ENCODE assay signal across 1 cellular context in genomic region chr18:22182884-22183610, GRCh38.
A peak's percentile ranks its signal among the peaks of the same experiment; 100 is the strongest.
TF ChIP-seq lines count a peak whose summit lies in the region.

No MANE protein-coding gene starts in this region.

TF ChIP-seq in HEK293, 187 proteins besides CTCF, POLR2A, EP300 and RAD21 (continued from another document and continues in another):
- TF ChIP-seq PRDM4 (tag by site-specific recombination; IDR thresholded peaks at IDR 0.05) = peak; percentile 64
- TF ChIP-seq TCF7L2 (IDR thresholded peaks at IDR 0.05; ENCODE audit: borderline replicate concordance, low read depth, low read length) = peak; percentile 48; the same call in 1 of the 2 replicates
- peak; percentile 94 for TF ChIP-seq PRDM6 (tag by site-specific recombination; IDR thresholded peaks at IDR 0.05)
- TF ChIP-seq ZNF214 (tag by site-specific recombination; IDR thresholded peaks at IDR 0.05; ENCODE audit: borderline replicate concordance) = no peak
- TF ChIP-seq ZNF488 (tag by site-specific recombination; IDR thresholded peaks at IDR 0.05) = no peak
- no peak for TF ChIP-seq REST (tag by site-specific recombination; IDR thresholded peaks at IDR 0.05)
- no peak for TF ChIP-seq YY1 (tag by site-specific recombination; IDR thresholded peaks at IDR 0.05)
- no peak for TF ChIP-seq ZNF416 (tag by site-specific recombination; IDR thresholded peaks at IDR 0.05)
- TF ChIP-seq ZNF670 (tag by site-specific recombination; IDR thresholded peaks at IDR 0.05; ENCODE audit: low read depth) = no peak
- TF ChIP-seq ZSCAN18 (tag by site-specific recombination; IDR thresholded peaks at IDR 0.05) = no peak
- no peak for TF ChIP-seq ZBTB26 (tag by site-specific recombination; optimal IDR thresholded peaks at IDR 0.05)
- TF ChIP-seq WT1 (tag by site-specific recombination; IDR thresholded peaks at IDR 0.05) = peak; percentile 91
- TF ChIP-seq ZNF600 (tag by site-specific recombination; IDR thresholded peaks at IDR 0.05) = no peak
- peak; percentile 74 for TF ChIP-seq KLF10 (tag by site-specific recombination; IDR thresholded peaks at IDR 0.05)
- TF ChIP-seq ZNF366 (tag by site-specific recombination; conservative IDR thresholded peaks at IDR 0.05) = peak; percentile 83
- TF ChIP-seq ELK4 (IDR thresholded peaks at IDR 0.05; ENCODE audit: borderline replicate concordance, low read depth, low read length) = no peak
- no peak for TF ChIP-seq MZF1 (tag by site-specific recombination; IDR thresholded peaks at IDR 0.05; ENCODE audit: borderline replicate concordance)
- TF ChIP-seq, protein P1, sequence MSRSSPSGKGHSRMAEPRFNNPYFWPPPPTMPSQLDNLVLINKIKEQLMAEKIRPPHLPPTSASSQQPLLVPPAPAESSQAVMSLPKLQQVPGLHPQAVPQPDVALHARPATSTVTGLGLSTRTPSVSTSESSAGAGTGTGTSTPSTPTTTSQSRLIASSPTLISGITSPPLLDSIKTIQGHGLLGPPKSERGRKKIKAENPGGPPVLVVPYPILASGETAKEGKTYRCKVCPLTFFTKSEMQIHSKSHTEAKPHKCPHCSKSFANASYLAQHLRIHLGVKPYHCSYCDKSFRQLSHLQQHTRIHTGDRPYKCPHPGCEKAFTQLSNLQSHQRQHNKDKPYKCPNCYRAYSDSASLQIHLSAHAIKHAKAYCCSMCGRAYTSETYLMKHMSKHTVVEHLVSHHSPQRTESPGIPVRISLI (tag by site-specific recombination; IDR thresholded peaks at IDR 0.05) = 0 out of 2 replicates have a peak, but pooled peaks have one; percentile 12
- no peak for TF ChIP-seq ZNF121 (tag by site-specific recombination; IDR thresholded peaks at IDR 0.05)
- TF ChIP-seq ZNF513 (tag by site-specific recombination; IDR thresholded peaks at IDR 0.05) = no peak
- TF ChIP-seq ZNF660 (tag by site-specific recombination; IDR thresholded peaks at IDR 0.05) = no peak
- TF ChIP-seq, protein P2, sequence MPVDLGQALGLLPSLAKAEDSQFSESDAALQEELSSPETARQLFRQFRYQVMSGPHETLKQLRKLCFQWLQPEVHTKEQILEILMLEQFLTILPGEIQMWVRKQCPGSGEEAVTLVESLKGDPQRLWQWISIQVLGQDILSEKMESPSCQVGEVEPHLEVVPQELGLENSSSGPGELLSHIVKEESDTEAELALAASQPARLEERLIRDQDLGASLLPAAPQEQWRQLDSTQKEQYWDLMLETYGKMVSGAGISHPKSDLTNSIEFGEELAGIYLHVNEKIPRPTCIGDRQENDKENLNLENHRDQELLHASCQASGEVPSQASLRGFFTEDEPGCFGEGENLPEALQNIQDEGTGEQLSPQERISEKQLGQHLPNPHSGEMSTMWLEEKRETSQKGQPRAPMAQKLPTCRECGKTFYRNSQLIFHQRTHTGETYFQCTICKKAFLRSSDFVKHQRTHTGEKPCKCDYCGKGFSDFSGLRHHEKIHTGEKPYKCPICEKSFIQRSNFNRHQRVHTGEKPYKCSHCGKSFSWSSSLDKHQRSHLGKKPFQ (tag by site-specific recombination; IDR thresholded peaks at IDR 0.05) = peak; percentile 25; the same call in 1 of the 2 replicates
- TF ChIP-seq ZFP3 (tag by site-specific recombination; IDR thresholded peaks at IDR 0.05; ENCODE audit: low read depth) = no peak
- TF ChIP-seq ZNF777 (tag by site-specific recombination; IDR thresholded peaks at IDR 0.05; ENCODE audit: borderline replicate concordance) = no peak
- no peak for TF ChIP-seq KLF9 (tag by site-specific recombination; IDR thresholded peaks at IDR 0.05; ENCODE audit: low read depth)
- TF ChIP-seq, protein P3, sequence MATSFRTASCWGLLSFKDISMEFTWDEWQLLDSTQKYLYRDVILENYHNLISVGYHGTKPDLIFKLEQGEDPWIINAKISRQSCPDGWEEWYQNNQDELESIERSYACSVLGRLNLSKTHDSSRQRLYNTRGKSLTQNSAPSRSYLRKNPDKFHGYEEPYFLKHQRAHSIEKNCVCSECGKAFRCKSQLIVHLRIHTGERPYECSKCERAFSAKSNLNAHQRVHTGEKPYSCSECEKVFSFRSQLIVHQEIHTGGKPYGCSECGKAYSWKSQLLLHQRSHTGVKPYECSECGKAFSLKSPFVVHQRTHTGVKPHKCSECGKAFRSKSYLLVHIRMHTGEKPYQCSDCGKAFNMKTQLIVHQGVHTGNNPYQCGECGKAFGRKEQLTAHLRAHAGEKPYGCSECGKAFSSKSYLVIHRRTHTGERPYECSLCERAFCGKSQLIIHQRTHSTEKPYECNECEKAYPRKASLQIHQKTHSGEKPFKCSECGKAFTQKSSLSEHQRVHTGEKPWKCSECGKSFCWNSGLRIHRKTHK (tag by site-specific recombination; IDR thresholded peaks at IDR 0.05) = no peak
- no peak for TF ChIP-seq ZNF792 (tag by site-specific recombination; IDR thresholded peaks at IDR 0.05)
- 0 out of 2 replicates have a peak, but pooled peaks have one; percentile 14 for TF ChIP-seq GLIS2 (tag by site-specific recombination; IDR thresholded peaks at IDR 0.05)
- no peak for TF ChIP-seq ZBTB49 (tag by site-specific recombination; IDR thresholded peaks at IDR 0.05; ENCODE audit: low read depth)
